Comparison of ENCODE assay signal across 8 cellular contexts in genomic region chr7:151245360-151246160, GRCh38. TPM values are rescaled to one million over a fixed set of nuclear protein-coding genes. Genes with fewer than 3 reads are reported as not detected.
DNase-seq lines count a peak whose midpoint lies in the region; ATAC-seq and TF ChIP-seq lines count a peak whose summit lies in the region.

No MANE protein-coding gene starts in this region.

- peaks cover 38% of the 10 kb centered on the region for H3K27me3 Mint-ChIP-seq in activated CD4-positive, alpha-beta memory T cell treated with anti-CD3 and anti-CD28 coated beads for 36 hours
- H3K27me3 Mint-ChIP-seq in naive thymus-derived CD4-positive, alpha-beta T cell = peaks cover 10 to 49% (median 29%) of the 10 kb centered on the region in 5 donors

- intact Hi-C loops in activated CD4-positive, alpha-beta memory T cell treated with anti-CD3 and anti-CD28 coated beads for 36 hours (cut with micrococcal nuclease) = loop anchor here (1.0 to 2.0 kb wide), 4 partner anchors 19 to 121 kb away; partner anchors contain the start of gene ABCF2
- intact Hi-C loops in naive thymus-derived CD4-positive, alpha-beta T cell (cut with micrococcal nuclease) = loop anchor here (1.0 to 5.0 kb wide), 5 partner anchors 31 to 632 kb away; partner anchors contain the start of gene PRKAG2 (in 1 of the 2)
- intact Hi-C loops in transverse colon (cut with DNase I; ENCODE audit: low total_unique reads) = loop anchor here (5.0 kb wide), 1 partner anchor 57 kb away; no protein-coding TSS in a partner anchor

- peaks cover 38% of the 10 kb centered on the region for H3K4me1 Mint-ChIP-seq in activated CD4-positive, alpha-beta memory T cell treated with anti-CD3 and anti-CD28 coated beads for 36 hours (ENCODE audit: low read depth)
- peaks cover 31 to 61% (median 42%) of the 10 kb centered on the region in 7 donors for H3K4me1 Mint-ChIP-seq in naive thymus-derived CD4-positive, alpha-beta T cell

- no peaks in the 10 kb centered on the region for H3K36me3 Mint-ChIP-seq in activated CD4-positive, alpha-beta memory T cell treated with anti-CD3 and anti-CD28 coated beads for 36 hours
- H3K36me3 Mint-ChIP-seq in naive thymus-derived CD4-positive, alpha-beta T cell = peaks cover 0 to 2% (median 0%) of the 10 kb centered on the region in 5 donors

- WGBS in transverse colon (ENCODE audit: low coverage in 1 of 2), 2 donors = 5% methylated on average over 34 of the region's 60 CpGs; no CpG with 5 or more reads in 1 of the 2 donors

- H3K27ac Mint-ChIP-seq in activated CD4-positive, alpha-beta memory T cell treated with anti-CD3 and anti-CD28 coated beads for 36 hours = no peak overlapping the region
- H3K27ac Mint-ChIP-seq in naive thymus-derived CD4-positive, alpha-beta T cell = peak overlapping the region in 1 of 9 donors; percentile 65

- DNase-seq in activated CD4-positive, alpha-beta memory T cell treated with anti-CD3 and anti-CD28 coated beads for 36 hours = peak; percentile 71
- peak; percentile 52 to 79 (median 71) for DNase-seq in naive thymus-derived CD4-positive, alpha-beta T cell
- DNase-seq in transverse colon = peak; percentile 47
- no peak for DNase-seq in superior temporal gyrus (ENCODE audit: extremely low spot score)
- no peak for DNase-seq in Kasumi-1 (lab: John Stamatoyannopoulos, UW)

- in situ Hi-C loops in transverse colon (cut with MboI; ENCODE audit: low pct_ligation_motif_present in 1 of 4, low pct_unique_long_range_greater_than_20kb in 1 of 4, low sequenced_read_pairs in 3 of 4) = no loop called here

- H3K27me3 ChIP-seq in endocrine pancreas (ENCODE audit: control insufficient read depth, insufficient read depth, low read length) = no peaks in the 10 kb centered on the region
- peaks cover 0 to 6% of the 10 kb centered on the region in 2 donors for H3K27me3 ChIP-seq in naive thymus-derived CD4-positive, alpha-beta T cell (ENCODE audit: control insufficient read depth in 2 of 2, insufficient read depth in 2 of 2, low read length in 2 of 2)
- H3K27me3 ChIP-seq in transverse colon = peaks cover 61% of the 10 kb centered on the region

- peak; percentile 23; the same call in 1 of the 2 replicates for TF ChIP-seq RAD21 in Ishikawa (IDR thresholded peaks at IDR 0.05; ENCODE audit: low read depth)

- peak overlapping the region; percentile 39 for H3K9ac ChIP-seq in endocrine pancreas (ENCODE audit: control insufficient read depth, insufficient read depth, low read length)

- TF ChIP-seq CTCF in GM12875 (IDR thresholded peaks at IDR 0.05; ENCODE audit: borderline replicate concordance, insufficient read depth, low read depth, low read length) (peak; percentile 80), transverse colon (IDR thresholded peaks at IDR 0.05) (peak in 4 of 5 experiments; percentile 23 to 81 (median 67))

- CTCF ChIA-PET in activated CD4-positive, alpha-beta memory T cell treated with anti-CD3 and anti-CD28 coated beads for 36 hours (lab: Charles Lee) = interaction anchor here (0.7 to 3.8 kb wide), 21 partner anchors 8 to 225 kb away, joined by 3 to 62 read pairs (median 7); partner anchors contain the start of genes ABCF2 and CHPF2
- CTCF ChIA-PET in naive thymus-derived CD4-positive, alpha-beta T cell (lab: Charles Lee) = interaction anchor here (0.8 to 1.1 kb wide), 2 partner anchors 32 to 121 kb away, joined by 3 to 4 read pairs; no protein-coding TSS in a partner anchor

- no peaks in the 10 kb centered on the region for H3K36me3 ChIP-seq in endocrine pancreas (ENCODE audit: control insufficient read depth, insufficient read depth, low read length)
- H3K36me3 ChIP-seq in naive thymus-derived CD4-positive, alpha-beta T cell (ENCODE audit: control insufficient read depth in 2 of 3, insufficient read depth in 3 of 3, low read length in 3 of 3) = no peaks in the 10 kb centered on the region
- H3K36me3 ChIP-seq in transverse colon = no peaks in the 10 kb centered on the region

- TF ChIP-seq EP300 in Ishikawa (IDR thresholded peaks at IDR 0.05; ENCODE audit: borderline replicate concordance) (no peak), transverse colon (IDR thresholded peaks at IDR 0.05; ENCODE audit: low read depth) (no peak)

- POLR2A ChIA-PET in activated CD4-positive, alpha-beta memory T cell treated with anti-CD3 and anti-CD28 coated beads for 36 hours (lab: Charles Lee) = interaction anchor here (2.9 kb wide), 1 partner anchor 12 kb away, joined by 19 read pairs; the partner anchor contains the start of gene CHPF2
- POLR2A ChIA-PET in naive thymus-derived CD4-positive, alpha-beta T cell (lab: Charles Lee) = interaction anchor here (0.7 kb wide), 1 partner anchor 18 kb away, joined by 3 read pairs; the partner anchor contains the start of gene ABCF2

- no peak overlapping the region for H3K27ac ChIP-seq in naive thymus-derived CD4-positive, alpha-beta T cell (ENCODE audit: low read depth, low read length)
- peak overlapping the region in 3 of 4 donors; percentile 30 to 96 (median 91) for H3K27ac ChIP-seq in transverse colon

- H3K4me3 ChIP-seq in GM12875 (ENCODE audit: low read depth, low read length) = no peak overlapping the region
- no peak overlapping the region for H3K4me3 ChIP-seq in endocrine pancreas (ENCODE audit: control insufficient read depth, insufficient read depth, low read length)
- peak overlapping the region; percentile 52 for H3K4me3 ChIP-seq in naive thymus-derived CD4-positive, alpha-beta T cell (ENCODE audit: low read length)
- H3K4me3 ChIP-seq in transverse colon = peak overlapping the region; percentile 15 to 40 (median 24)

- H3K9me3 Mint-ChIP-seq in activated CD4-positive, alpha-beta memory T cell treated with anti-CD3 and anti-CD28 coated beads for 36 hours = no peaks in the 10 kb centered on the region
- H3K9me3 Mint-ChIP-seq in naive thymus-derived CD4-positive, alpha-beta T cell = no peaks in the 10 kb centered on the region

- no peak for TF ChIP-seq POLR2A in transverse colon (IDR thresholded peaks at IDR 0.05)

- peak overlapping the region; percentile 18 for H3K4me3 Mint-ChIP-seq in activated CD4-positive, alpha-beta memory T cell treated with anti-CD3 and anti-CD28 coated beads for 36 hours
- H3K4me3 Mint-ChIP-seq in naive thymus-derived CD4-positive, alpha-beta T cell = peak overlapping the region; percentile 45 to 93 (median 76)

- H3K9me3 ChIP-seq in endocrine pancreas (ENCODE audit: control insufficient read depth, low read length) (no peaks in the 10 kb centered on the region), transverse colon (no peaks in the 10 kb centered on the region)
- no peaks in the 10 kb centered on the region for H3K9me3 ChIP-seq in naive thymus-derived CD4-positive, alpha-beta T cell (ENCODE audit: control insufficient read depth in 2 of 3, low read length in 3 of 3)

- peak; percentile 82 for ATAC-seq in naive thymus-derived CD4-positive, alpha-beta T cell

- H3K4me1 ChIP-seq in endocrine pancreas (ENCODE audit: control insufficient read depth, insufficient read depth, low read length) (no peaks in the 10 kb centered on the region), transverse colon (peaks cover 21 to 65% (median 53%) of the 10 kb centered on the region in 4 donors)
- peaks cover 22 to 40% of the 10 kb centered on the region in 2 donors for H3K4me1 ChIP-seq in naive thymus-derived CD4-positive, alpha-beta T cell (ENCODE audit: control insufficient read depth in 2 of 2, insufficient read depth in 2 of 2, low read length in 2 of 2)

TF ChIP-seq in Ishikawa, 13 proteins besides CTCF, POLR2A, EP300 and RAD21:
- TF ChIP-seq YY1 (IDR thresholded peaks at IDR 0.05; ENCODE audit: low read depth) (no peak), TCF12 (IDR thresholded peaks at IDR 0.05; ENCODE audit: low read depth) (no peak), TEAD4 (IDR thresholded peaks at IDR 0.05) (no peak), EGR1 (IDR thresholded peaks at IDR 0.05) (peak; percentile 79), ZBTB7A (IDR thresholded peaks at IDR 0.05; ENCODE audit: low read depth) (no peak), NFIC (IDR thresholded peaks at IDR 0.05) (no peak), TAF1 (IDR thresholded peaks at IDR 0.05; ENCODE audit: low read depth) (no peak)

RNA-seq across cellular contexts. Expression of gene SMARCD3, which starts 2.9 kb away (rescaled TPM):
- 1 to 10 TPM; 4.4 to 5.5 TPM for total RNA-seq in activated CD4-positive, alpha-beta memory T cell treated with anti-CD3 and anti-CD28 coated beads for 36 hours
- total RNA-seq in naive thymus-derived CD4-positive, alpha-beta T cell = 10 to 100 TPM in 2 of 5 experiments, 1 to 10 TPM in 3; 3.8 to 45.5 (median 5.1) TPM
- polyA plus RNA-seq in naive thymus-derived CD4-positive, alpha-beta T cell = 1 to 10 TPM; 4.0 to 8.9 TPM
- 10 to 100 TPM in 2 of 4 donors, 1 to 10 TPM in 2; 6.6 to 19.1 (median 9.9) TPM for total RNA-seq in transverse colon

RNA-seq across cellular contexts. Expression of gene CHPF2, which starts 13.3 kb away (rescaled TPM):
- 10 to 100 TPM; 33.6 to 34.2 TPM for total RNA-seq in activated CD4-positive, alpha-beta memory T cell treated with anti-CD3 and anti-CD28 coated beads for 36 hours
- total RNA-seq in naive thymus-derived CD4-positive, alpha-beta T cell = 10 to 100 TPM; 32.3 to 45.8 (median 42.8) TPM
- 10 to 100 TPM; 17.4 to 27.3 TPM for polyA plus RNA-seq in naive thymus-derived CD4-positive, alpha-beta T cell
- 100 to 1,000 TPM in 1 of 4 donors, 10 to 100 TPM in 3; 48.4 to 104 (median 50.9) TPM for total RNA-seq in transverse colon

RNA-seq across cellular contexts. Expression of gene ABCF2, which starts 18.6 kb away (rescaled TPM):
- total RNA-seq in activated CD4-positive, alpha-beta memory T cell treated with anti-CD3 and anti-CD28 coated beads for 36 hours = 10 to 100 TPM; 41.1 to 41.2 TPM
- total RNA-seq in naive thymus-derived CD4-positive, alpha-beta T cell = 10 to 100 TPM; 17.2 to 37.8 (median 27.7) TPM
- polyA plus RNA-seq in naive thymus-derived CD4-positive, alpha-beta T cell = 10 to 100 TPM; 27.1 to 47.5 TPM
- 10 to 100 TPM in 3 of 4 donors, 1 to 10 TPM in 1; 10.0 to 30.8 (median 27.8) TPM for total RNA-seq in transverse colon

RNA-seq across cellular contexts. Expression of gene H2BK1, which starts 35.3 kb away (rescaled TPM):
- total RNA-seq in activated CD4-positive, alpha-beta memory T cell treated with anti-CD3 and anti-CD28 coated beads for 36 hours = not detected
- 1 to 10 TPM; 1.8 to 6.4 (median 1.9) TPM for total RNA-seq in naive thymus-derived CD4-positive, alpha-beta T cell
- polyA plus RNA-seq in naive thymus-derived CD4-positive, alpha-beta T cell = not detected
- not detected for total RNA-seq in transverse colon

RNA-seq across cellular contexts. Expression of gene ASB10, which starts 58.5 kb away (rescaled TPM):
- not detected for total RNA-seq in activated CD4-positive, alpha-beta memory T cell treated with anti-CD3 and anti-CD28 coated beads for 36 hours
- not detected for total RNA-seq in naive thymus-derived CD4-positive, alpha-beta T cell
- not detected for polyA plus RNA-seq in naive thymus-derived CD4-positive, alpha-beta T cell
- not detected for total RNA-seq in transverse colon

Comparison
In these comparisons a context has a peak if more than half of its experiments do, and no peak if none do; other contexts are left out.
1. H3K4me3 ChIP-seq: peak in naive thymus-derived CD4-positive, alpha-beta T cell (single experiment) and transverse colon (4 of 4); none in GM12875 (single experiment) and endocrine pancreas (single experiment).
2. DNase-seq: peak in activated CD4-positive, alpha-beta memory T cell treated with anti-CD3 and anti-CD28 coated beads for 36 hours (single experiment), naive thymus-derived CD4-positive, alpha-beta T cell (9 of 9) and transverse colon (single experiment); none in superior temporal gyrus (single experiment) and Kasumi-1 (0 of 2).